Comparison of ENCODE assay signal across 9 cellular contexts in the genomic region with DNA sequence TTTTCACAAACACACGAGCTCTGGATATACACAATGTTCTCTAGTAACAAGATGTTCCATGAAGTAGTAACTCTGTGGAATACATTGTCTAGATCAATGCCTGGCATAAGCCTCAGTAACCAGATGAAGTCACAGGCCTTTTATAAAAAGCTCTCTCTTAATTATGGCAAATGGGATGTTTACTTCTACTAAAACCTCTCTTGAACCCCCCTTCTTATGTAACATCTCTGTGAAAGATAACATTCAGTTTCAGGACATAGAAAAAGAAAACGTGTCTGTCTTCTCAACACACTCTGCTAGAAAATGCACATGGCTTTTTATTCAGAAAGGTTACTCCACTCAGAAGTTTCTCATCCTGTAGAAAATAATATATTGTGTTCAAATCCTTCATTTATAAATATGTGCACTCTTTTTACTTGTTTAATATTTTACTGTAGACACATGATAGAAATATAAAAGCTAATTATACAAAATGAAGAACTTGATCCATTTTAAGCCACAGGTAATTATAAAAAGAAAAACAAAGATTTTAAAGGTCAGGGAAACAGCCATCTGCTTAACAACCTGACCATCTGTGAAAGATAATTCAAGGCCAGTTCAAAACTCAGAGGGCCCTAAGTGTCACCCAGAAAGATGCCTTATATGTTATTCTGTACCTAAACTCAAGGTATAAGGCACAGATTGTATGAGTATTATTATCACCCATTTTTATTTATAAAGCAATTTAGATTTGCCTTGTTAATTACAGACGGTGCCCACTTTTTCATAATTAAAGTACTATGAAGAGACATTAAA.
"Had no signal": no experiment of that assay in that cellular context is flagged by ENCODE, and none has a peak within 500 bp of the region (broad histone marks: within the 10 kb centered on the region; RNA-seq: fewer than 3 reads in every experiment).

No MANE protein-coding gene starts in this region.

- DNase-seq: activated CD4-positive, alpha-beta T cell treated with anti-CD3 and anti-CD28 coated beads, Interleukin-2, amount 10 ng/mL, durations not matched to agents 7 days and 5 days; activated CD8-positive, alpha-beta memory T cell treated with anti-CD3 and anti-CD28 coated beads for 24 hours; activated gamma-delta T cell treated with Interleukin-2 at 50 U/mL for 16 hours; amniotic stem cell; colonic mucosa; left colon; lower lobe of right lung had no signal

- ATAC-seq: gastroesophageal sphincter, left colon, lower lobe of right lung, sciatic nerve had no signal
